ENCODE assay signal across 11 cellular contexts in the genomic region with DNA sequence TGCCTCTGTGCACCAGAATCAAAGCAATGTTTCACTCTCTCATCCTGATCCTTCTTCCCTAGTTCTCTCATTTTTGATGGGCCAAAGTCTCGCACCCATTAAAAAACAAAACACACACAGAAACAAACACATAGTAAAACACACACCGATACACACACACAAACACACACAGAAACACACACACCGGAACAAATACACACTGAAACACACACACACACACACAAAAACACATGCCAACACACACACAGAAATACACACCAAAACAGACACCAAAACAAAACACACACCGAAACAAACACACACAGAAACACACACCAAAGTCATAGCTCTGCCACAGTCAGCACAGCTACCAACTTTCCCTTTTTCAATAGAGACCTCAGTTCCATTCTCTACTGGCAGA. TPM values are rescaled to one million over a fixed set of nuclear protein-coding genes. Genes with fewer than 3 reads are reported as not detected.
DNase-seq lines count a peak whose midpoint lies in the region; ATAC-seq lines count a peak whose summit lies in the region.
"Had no signal": no experiment of that assay in that cellular context is flagged by ENCODE, and none has a peak within 500 bp of the region (broad histone marks: within the 10 kb centered on the region; RNA-seq: fewer than 3 reads in every experiment).

No MANE protein-coding gene starts in this region.

- H3K4me3 ChIP-seq in subcutaneous abdominal adipose tissue (ENCODE audit: low read depth in 1 of 5, low read length in 5 of 5): peak overlapping the region in 1 of 5 donors; percentile 29

- no peak overlapping the region for H3K4me3 Mint-ChIP-seq in activated CD8-positive, alpha-beta memory T cell treated with anti-CD3 and anti-CD28 coated beads, Interleukin-2, amount 10 ng/mL, durations not matched to agents 7 days and 5 days
- no peak overlapping the region for H3K4me3 Mint-ChIP-seq in activated CD4-positive, alpha-beta memory T cell treated with anti-CD3 and anti-CD28 coated beads, Interleukin-2, amount 10 ng/mL, durations not matched to agents 7 days and 5 days

- DNase-seq in activated CD8-positive, alpha-beta memory T cell treated with anti-CD3 and anti-CD28 coated beads, Interleukin-2, amount 10 ng/mL, durations not matched to agents 7 days and 5 days: no peak
- no peak for DNase-seq in activated CD8-positive, alpha-beta memory T cell treated with anti-CD3 and anti-CD28 coated beads, Interleukin-2, amount 50 U/mL, for 4 hours
- no peak for DNase-seq in activated CD4-positive, alpha-beta memory T cell treated with anti-CD3 and anti-CD28 coated beads, Interleukin-2, amount 10 ng/mL, durations not matched to agents 7 days and 5 days
- DNase-seq in stimulated activated CD4-positive, alpha-beta T cell treated with anti-CD3 and anti-CD28 coated beads, Interleukin-4, amount 100 ng/mL, for 1 hour: no peak
- no peak for DNase-seq in NOMO-1 treated with DMSO at 0.1 percent for 48 hours (lab: John Stamatoyannopoulos, UW; ENCODE audit: unreplicated experiment)
- DNase-seq: NCI-H345; SK-N-SH; stimulated activated CD4-positive, alpha-beta T cell treated with anti-CD3 and anti-CD28 coated beads, Interleukin-15, amount 100 ng/mL, for 24 hours had no signal

- CTCF ChIA-PET in activated CD8-positive, alpha-beta memory T cell treated with anti-CD3 and anti-CD28 coated beads, Interleukin-2, amount 10 ng/mL, durations not matched to agents 7 days and 5 days (lab: Charles Lee): interaction anchor here (0.7 to 1.0 kb wide), 3 partner anchors 48 to 275 kb away, joined by 3 to 4 read pairs (median 3); no protein-coding TSS in a partner anchor
- CTCF ChIA-PET in activated CD4-positive, alpha-beta memory T cell treated with anti-CD3 and anti-CD28 coated beads, Interleukin-2, amount 10 ng/mL, durations not matched to agents 7 days and 5 days (lab: Charles Lee): interaction anchor here (1.1 kb wide), 1 partner anchor 63 kb away, joined by 3 read pairs; no protein-coding TSS in a partner anchor

- ATAC-seq in activated CD8-positive, alpha-beta memory T cell treated with anti-CD3 and anti-CD28 coated beads, Interleukin-2, amount 10 ng/mL, durations not matched to agents 7 days and 5 days: no peak
- no peak for ATAC-seq in HG02571 (IDR thresholded peaks at IDR 0.05; ENCODE audit: unreplicated experiment)

- H3K9me3 Mint-ChIP-seq in activated CD8-positive, alpha-beta memory T cell treated with anti-CD3 and anti-CD28 coated beads, Interleukin-2, amount 10 ng/mL, durations not matched to agents 7 days and 5 days (ENCODE audit: low read depth): no peaks in the 10 kb centered on the region
- no peaks in the 10 kb centered on the region for H3K9me3 Mint-ChIP-seq in activated CD4-positive, alpha-beta memory T cell treated with anti-CD3 and anti-CD28 coated beads, Interleukin-2, amount 10 ng/mL, durations not matched to agents 7 days and 5 days

- peaks cover 40 to 82% (median 66%) of the 10 kb centered on the region in 5 donors for H3K4me1 ChIP-seq in subcutaneous abdominal adipose tissue (ENCODE audit: control insufficient read depth in 5 of 5, insufficient read depth in 5 of 5, low read length in 5 of 5)

- H3K4me1 Mint-ChIP-seq in activated CD8-positive, alpha-beta memory T cell treated with anti-CD3 and anti-CD28 coated beads, Interleukin-2, amount 10 ng/mL, durations not matched to agents 7 days and 5 days: peaks cover 48% of the 10 kb centered on the region
- peaks cover 53% of the 10 kb centered on the region for H3K4me1 Mint-ChIP-seq in activated CD4-positive, alpha-beta memory T cell treated with anti-CD3 and anti-CD28 coated beads, Interleukin-2, amount 10 ng/mL, durations not matched to agents 7 days and 5 days

- no peaks in the 10 kb centered on the region for H3K9me3 ChIP-seq in subcutaneous abdominal adipose tissue (ENCODE audit: control insufficient read depth in 5 of 5, low read length in 5 of 5)
- H3K9me3 ChIP-seq: SK-N-SH had no signal

- POLR2A ChIA-PET in activated CD4-positive, alpha-beta memory T cell treated with anti-CD3 and anti-CD28 coated beads, Interleukin-2, amount 10 ng/mL, durations not matched to agents 7 days and 5 days (lab: Charles Lee): interaction anchor here (1.8 kb wide), 1 partner anchor 11 kb away, joined by 9 read pairs; no protein-coding TSS in a partner anchor

- peaks cover 5 to 52% (median 42%) of the 10 kb centered on the region in 5 donors for H3K36me3 ChIP-seq in subcutaneous abdominal adipose tissue (ENCODE audit: control insufficient read depth in 5 of 5, insufficient read depth in 5 of 5, low read length in 5 of 5)

- H3K27ac Mint-ChIP-seq in activated CD8-positive, alpha-beta memory T cell treated with anti-CD3 and anti-CD28 coated beads, Interleukin-2, amount 10 ng/mL, durations not matched to agents 7 days and 5 days: peak overlapping the region; percentile 41
- H3K27ac Mint-ChIP-seq in activated CD4-positive, alpha-beta memory T cell treated with anti-CD3 and anti-CD28 coated beads, Interleukin-2, amount 10 ng/mL, durations not matched to agents 7 days and 5 days: peak overlapping the region; percentile 44

- H3K36me3 Mint-ChIP-seq in activated CD8-positive, alpha-beta memory T cell treated with anti-CD3 and anti-CD28 coated beads, Interleukin-2, amount 10 ng/mL, durations not matched to agents 7 days and 5 days: peaks cover 26% of the 10 kb centered on the region
- H3K36me3 Mint-ChIP-seq in activated CD4-positive, alpha-beta memory T cell treated with anti-CD3 and anti-CD28 coated beads, Interleukin-2, amount 10 ng/mL, durations not matched to agents 7 days and 5 days (ENCODE audit: low read depth): peaks cover 66% of the 10 kb centered on the region

- H3K27me3 ChIP-seq in layer of hippocampus (ENCODE audit: control insufficient read depth, insufficient read depth, low read length) (no peaks in the 10 kb centered on the region), subcutaneous abdominal adipose tissue (ENCODE audit: control insufficient read depth in 5 of 5, insufficient read depth in 4 of 5, low read length in 5 of 5) (no peaks in the 10 kb centered on the region)

- H3K27me3 Mint-ChIP-seq in activated CD8-positive, alpha-beta memory T cell treated with anti-CD3 and anti-CD28 coated beads, Interleukin-2, amount 10 ng/mL, durations not matched to agents 7 days and 5 days: no peaks in the 10 kb centered on the region
- H3K27me3 Mint-ChIP-seq in activated CD4-positive, alpha-beta memory T cell treated with anti-CD3 and anti-CD28 coated beads, Interleukin-2, amount 10 ng/mL, durations not matched to agents 7 days and 5 days: no peaks in the 10 kb centered on the region

- H3K27ac ChIP-seq in layer of hippocampus (ENCODE audit: low read depth, low read length) (peak overlapping the region; percentile 54), subcutaneous abdominal adipose tissue (ENCODE audit: low read depth, low read length) (peak overlapping the region; percentile 91)

- H3K9ac ChIP-seq in subcutaneous abdominal adipose tissue (ENCODE audit: low read length in 5 of 5): peak overlapping the region in 3 of 5 donors; percentile 47 to 58 (median 54)
- H3K9ac ChIP-seq: SK-N-SH had no signal

RNA-seq across cellular contexts. Expression of gene HSPB9, which starts 8.6 kb away (rescaled TPM):
- total RNA-seq in activated CD8-positive, alpha-beta memory T cell treated with anti-CD3 and anti-CD28 coated beads, Interleukin-2, amount 10 ng/mL, durations not matched to agents 7 days and 5 days: under 1 TPM in 1 of 2 experiments, not detected in 1; 0.58 TPM
- total RNA-seq in activated CD4-positive, alpha-beta memory T cell treated with anti-CD3 and anti-CD28 coated beads, Interleukin-2, amount 10 ng/mL, durations not matched to agents 7 days and 5 days: under 1 TPM in 1 of 2 experiments, not detected in 1; 0.18 TPM

RNA-seq across cellular contexts. Expression of gene KAT2A, which starts 10.1 kb away (rescaled TPM):
- 10 to 100 TPM; 49.0 to 58.2 TPM for total RNA-seq in activated CD8-positive, alpha-beta memory T cell treated with anti-CD3 and anti-CD28 coated beads, Interleukin-2, amount 10 ng/mL, durations not matched to agents 7 days and 5 days
- 10 to 100 TPM; 25.7 to 26.7 TPM for total RNA-seq in activated CD4-positive, alpha-beta memory T cell treated with anti-CD3 and anti-CD28 coated beads, Interleukin-2, amount 10 ng/mL, durations not matched to agents 7 days and 5 days

RNA-seq across cellular contexts. Expression of gene DHX58, which starts 18.7 kb away (rescaled TPM):
- 100 to 1,000 TPM in 1 of 2 experiments, 10 to 100 TPM in 1; 65.8 to 105 TPM for total RNA-seq in activated CD8-positive, alpha-beta memory T cell treated with anti-CD3 and anti-CD28 coated beads, Interleukin-2, amount 10 ng/mL, durations not matched to agents 7 days and 5 days
- 10 to 100 TPM; 97.0 to 97.3 TPM for total RNA-seq in activated CD4-positive, alpha-beta memory T cell treated with anti-CD3 and anti-CD28 coated beads, Interleukin-2, amount 10 ng/mL, durations not matched to agents 7 days and 5 days

RNA-seq across cellular contexts. Expression of gene RAB5C, which starts 23.6 kb away (rescaled TPM):
- total RNA-seq in activated CD8-positive, alpha-beta memory T cell treated with anti-CD3 and anti-CD28 coated beads, Interleukin-2, amount 10 ng/mL, durations not matched to agents 7 days and 5 days: 10 to 100 TPM; 86.9 to 99.4 TPM
- total RNA-seq in activated CD4-positive, alpha-beta memory T cell treated with anti-CD3 and anti-CD28 coated beads, Interleukin-2, amount 10 ng/mL, durations not matched to agents 7 days and 5 days: 10 to 100 TPM; 95.8 to 97.3 TPM

RNA-seq across cellular contexts. Expression of gene ZNF385C, which starts 33.0 kb away (rescaled TPM):
- total RNA-seq in activated CD8-positive, alpha-beta memory T cell treated with anti-CD3 and anti-CD28 coated beads, Interleukin-2, amount 10 ng/mL, durations not matched to agents 7 days and 5 days: under 1 TPM; 0.12 to 0.18 TPM
- not detected for total RNA-seq in activated CD4-positive, alpha-beta memory T cell treated with anti-CD3 and anti-CD28 coated beads, Interleukin-2, amount 10 ng/mL, durations not matched to agents 7 days and 5 days
